ENCODE assay signal across 16 cellular contexts in the genomic region with DNA sequence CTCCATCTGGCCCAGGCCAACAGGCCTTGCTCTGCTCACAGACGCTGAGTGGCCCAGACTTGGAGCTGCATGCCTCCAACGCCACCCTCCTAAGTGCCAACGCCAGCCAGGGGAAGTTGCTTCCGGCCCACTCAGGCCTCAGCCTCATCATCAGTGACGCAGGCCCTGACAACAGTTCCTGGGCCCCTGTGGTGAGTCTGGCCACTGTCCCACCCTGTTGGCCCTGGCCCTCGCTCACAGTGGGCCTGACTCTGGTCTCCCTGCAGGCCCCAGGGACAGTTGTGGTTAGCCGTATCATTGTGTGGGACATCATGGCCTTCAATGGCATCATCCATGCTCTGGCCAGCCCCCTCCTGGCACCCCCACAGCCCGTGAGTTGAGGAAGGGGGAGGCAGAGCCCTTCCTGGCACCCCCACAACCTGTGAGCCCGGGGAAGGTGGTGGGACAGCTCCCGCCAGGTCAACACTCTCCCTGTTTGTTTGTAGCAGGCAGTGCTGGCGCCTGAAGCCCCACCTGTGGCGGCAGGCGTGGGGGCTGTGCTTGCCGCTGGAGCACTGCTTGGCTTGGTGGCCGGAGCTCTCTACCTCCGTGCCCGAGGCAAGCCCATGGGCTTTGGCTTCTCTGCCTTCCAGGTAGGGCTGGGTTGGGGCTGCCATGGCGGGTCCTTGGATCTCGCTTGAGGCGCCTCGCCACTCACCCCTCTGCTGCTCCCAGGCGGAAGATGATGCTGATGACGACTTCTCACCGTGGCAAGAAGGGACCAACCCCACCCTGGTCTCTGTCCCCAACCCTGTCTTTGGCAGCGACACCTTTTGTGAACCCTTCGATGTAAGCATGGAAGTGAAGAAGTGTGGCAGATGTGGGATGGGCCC. TPM values are rescaled to one million over a fixed set of nuclear protein-coding genes. Genes with fewer than 3 reads are reported as not detected.
A peak's percentile ranks its signal among the peaks of the same experiment; 100 is the strongest.
DNase-seq lines count a peak whose midpoint lies in the region; ATAC-seq and TF ChIP-seq lines count a peak whose summit lies in the region.
"Had no signal": no experiment of that assay in that cellular context is flagged by ENCODE, and none has a peak within 500 bp of the region (broad histone marks: within the 10 kb centered on the region; RNA-seq: fewer than 3 reads in every experiment).

No MANE protein-coding gene starts in this region.

- TF ChIP-seq CTCF in HEK293 (tag by site-specific recombination; IDR thresholded peaks at IDR 0.05) (no peak), chondrocyte (IDR thresholded peaks at IDR 0.05) (no peak), sigmoid colon (IDR thresholded peaks at IDR 0.05) (no peak), testis (IDR thresholded peaks at IDR 0.05) (no peak)

- H3K9me3 ChIP-seq in HEK293 (ENCODE audit: control insufficient read depth, insufficient read depth, low read depth, low read length) (no peaks in the 10 kb centered on the region), right cardiac atrium (ENCODE audit: control insufficient read depth, low read length) (no peaks in the 10 kb centered on the region), sigmoid colon (no peaks in the 10 kb centered on the region), testis (no peaks in the 10 kb centered on the region)

- H3K27me3 Mint-ChIP-seq in chondrocyte (ENCODE audit: low read depth) = no peaks in the 10 kb centered on the region
- H3K27me3 Mint-ChIP-seq: activated naive CD8-positive, alpha-beta T cell treated with anti-CD3 and anti-CD28 coated beads, Interleukin-2, amount 10 ng/mL, durations not matched to agents 7 days and 5 days had no signal

- H3K27ac ChIP-seq in HEK293 (ENCODE audit: extremely low read depth, low read depth, low read length) (no peak overlapping the region), right cardiac atrium (ENCODE audit: low read length) (no peak overlapping the region), sigmoid colon (no peak overlapping the region), testis (no peak overlapping the region)
- H3K27ac ChIP-seq: cardiac muscle cell had no signal

- DNase-seq in chondrocyte (ENCODE audit: low spot score) (peak; percentile 84), right cardiac atrium (peak; percentile 13 to 57 (median 44)), sigmoid colon (peak; percentile 62), NCI-H146 (lab: John Stamatoyannopoulos, UW) (no peak), testis (no peak), DMS53 (lab: John Stamatoyannopoulos, UW) (no peak), GM19240 (ENCODE audit: insufficient read length, low spot score) (no peak)
- DNase-seq: activated CD4-positive, CD25-positive, alpha-beta regulatory T cell; activated naive CD8-positive, alpha-beta T cell treated with anti-CD3 and anti-CD28 coated beads, Interleukin-2, amount 10 ng/mL, durations not matched to agents 7 days and 5 days; activated T-cell treated with anti-CD3 and anti-CD28 coated beads, Interleukin-2, amount 50 U/mL, for 72 hours; effector memory CD4-positive, alpha-beta T cell; NCI-H524 treated with DMSO at 0.1 percent for 48 hours; retina; stimulated activated naive CD4-positive, alpha-beta T cell treated with Interleukin-2 at 50 U/mL for 16 hours had no signal

- no peak for ATAC-seq in right cardiac atrium
- ATAC-seq: activated T-cell treated with anti-CD3 and anti-CD28 coated beads, Interleukin-2, amount 50 U/mL, for 72 hours had no signal

- no peak for TF ChIP-seq POLR2A in sigmoid colon (IDR thresholded peaks at IDR 0.05)
- TF ChIP-seq POLR2A in testis (IDR thresholded peaks at IDR 0.05) = no peak

- POLR2A ChIA-PET in HEK293 (lab: Yijun Ruan, JAX) = no interaction called here

- no peak for TF ChIP-seq EP300 in sigmoid colon (IDR thresholded peaks at IDR 0.05)

- 92% methylated on average over 26 of the region's 26 CpGs for WGBS in right cardiac atrium
- 95% methylated on average over 26 of the region's 26 CpGs for WGBS in sigmoid colon, 2 donors
- WGBS in testis, 2 donors = 89 to 95% methylated on average over 12 to 26 of the region's 26 CpGs

- no peaks in the 10 kb centered on the region for H3K4me1 Mint-ChIP-seq in chondrocyte (ENCODE audit: low read depth)
- H3K4me1 Mint-ChIP-seq: activated naive CD8-positive, alpha-beta T cell treated with anti-CD3 and anti-CD28 coated beads, Interleukin-2, amount 10 ng/mL, durations not matched to agents 7 days and 5 days had no signal

- H3K4me3 Mint-ChIP-seq in chondrocyte (ENCODE audit: unreplicated experiment) = no peak overlapping the region
- H3K4me3 Mint-ChIP-seq: activated naive CD8-positive, alpha-beta T cell treated with anti-CD3 and anti-CD28 coated beads, Interleukin-2, amount 10 ng/mL, durations not matched to agents 7 days and 5 days; activated T-cell treated with anti-CD3 and anti-CD28 coated beads, Interleukin-2, amount 50 U/mL, for 72 hours had no signal

- no peak overlapping the region for H3K27ac Mint-ChIP-seq in chondrocyte (ENCODE audit: unreplicated experiment)
- H3K27ac Mint-ChIP-seq: activated naive CD8-positive, alpha-beta T cell treated with anti-CD3 and anti-CD28 coated beads, Interleukin-2, amount 10 ng/mL, durations not matched to agents 7 days and 5 days; activated T-cell treated with anti-CD3 and anti-CD28 coated beads, Interleukin-2, amount 50 U/mL, for 72 hours had no signal

- no peak overlapping the region for H3K4me3 ChIP-seq in HEK293 (ENCODE audit: low read depth, low read length)
- no peak overlapping the region for H3K4me3 ChIP-seq in right cardiac atrium (ENCODE audit: low read length)
- H3K4me3 ChIP-seq in sigmoid colon = no peak overlapping the region
- no peak overlapping the region for H3K4me3 ChIP-seq in testis
- H3K4me3 ChIP-seq: cardiac muscle cell had no signal

- H3K36me3 Mint-ChIP-seq in chondrocyte (ENCODE audit: low read depth) = peaks cover 19% of the 10 kb centered on the region

- peaks cover 0 to 52% of the 10 kb centered on the region in 2 experiments; a peak in 1 of 3 replicates for H3K36me3 ChIP-seq in HEK293 (ENCODE audit: control insufficient read depth in 2 of 2, insufficient read depth in 1 of 2, low read length in 2 of 2)
- peaks cover 0 to 28% (median 5%) of the 10 kb centered on the region in 4 donors for H3K36me3 ChIP-seq in sigmoid colon
- H3K36me3 ChIP-seq in testis (ENCODE audit: low read depth, missing control alignments) = no peaks in the 10 kb centered on the region

- no peaks in the 10 kb centered on the region for H3K9me3 Mint-ChIP-seq in chondrocyte (ENCODE audit: low read depth)
- H3K9me3 Mint-ChIP-seq: activated naive CD8-positive, alpha-beta T cell treated with anti-CD3 and anti-CD28 coated beads, Interleukin-2, amount 10 ng/mL, durations not matched to agents 7 days and 5 days; activated T-cell treated with anti-CD3 and anti-CD28 coated beads, Interleukin-2, amount 50 U/mL, for 72 hours had no signal

- CTCF ChIA-PET in HEK293 (lab: Yijun Ruan, JAX) = interaction anchor here (0.7 kb wide), 1 partner anchor 1111 kb away, joined by 3 read pairs; no protein-coding TSS in a partner anchor

- intact Hi-C loops in right cardiac atrium (cut with DNase I) (no loop called here), sigmoid colon (cut with DNase I) (no loop called here), testis (cut with DNase I; ENCODE audit: low total_unique reads) (no loop called here)

- H3K4me1 ChIP-seq in HEK293 (ENCODE audit: control insufficient read depth, insufficient read depth, low read length) (no peaks in the 10 kb centered on the region), right cardiac atrium (ENCODE audit: control insufficient read depth, insufficient read depth, low read length) (peaks cover 19% of the 10 kb centered on the region), sigmoid colon (peaks cover 0 to 21% (median 3%) of the 10 kb centered on the region in 4 donors), testis (peaks cover 20% of the 10 kb centered on the region)

- H3K27me3 ChIP-seq in right cardiac atrium (ENCODE audit: control insufficient read depth, insufficient read depth) (no peaks in the 10 kb centered on the region), sigmoid colon (no peaks in the 10 kb centered on the region), testis (no peaks in the 10 kb centered on the region)
- H3K27me3 ChIP-seq: cardiac muscle cell had no signal

RNA-seq across cellular contexts. Expression of a gene that starts 10.0 kb away (rescaled TPM):
- total RNA-seq in chondrocyte (283 to 309 TPM (median 298 TPM) in 3 replicates), right cardiac atrium (100 to 1,000 TPM; 123 to 223 (median 154) TPM), sigmoid colon (10 to 100 TPM; 13.8 to 23.7 (median 17.3) TPM), testis (100 to 1,000 TPM; 137 to 147 TPM)
- polyA plus RNA-seq in right cardiac atrium (322 TPM), sigmoid colon (10 to 100 TPM in 2 of 3 donors, 1 to 10 TPM in 1; 9.0 to 32.8 (median 12.9) TPM), testis (ENCODE audit: insufficient read depth, low read depth, low replicate concordance) (92.4 TPM)

RNA-seq across cellular contexts. Expression of a gene that starts 12.8 kb away (rescaled TPM):
- 13.7 to 30.4 TPM (median 16.9 TPM) in 3 replicates for total RNA-seq in chondrocyte
- total RNA-seq in right cardiac atrium = 10 to 100 TPM; 52.4 to 64.2 (median 62.4) TPM
- 97.3 TPM for polyA plus RNA-seq in right cardiac atrium
- total RNA-seq in sigmoid colon = 1 to 10 TPM in 3 of 4 donors, under 1 TPM in 1; 0.54 to 2.9 (median 1.9) TPM
- 10 to 100 TPM in 2 of 3 donors, 1 to 10 TPM in 1; 7.8 to 15.6 (median 11.8) TPM for polyA plus RNA-seq in sigmoid colon
- total RNA-seq in testis = 10 to 100 TPM; 23.0 to 30.5 TPM
- 37.0 TPM for polyA plus RNA-seq in testis (ENCODE audit: insufficient read depth, low read depth, low replicate concordance)

RNA-seq across cellular contexts. Expression of a gene that starts 28.5 kb away (rescaled TPM):
- total RNA-seq in chondrocyte = not detected in 3 replicates
- 100 to 1,000 TPM in 2 of 4 donors, 10 to 100 TPM in 2; 91.9 to 159 (median 101) TPM for total RNA-seq in right cardiac atrium
- 69.5 TPM for polyA plus RNA-seq in right cardiac atrium
- 100 to 1,000 TPM in 3 of 4 donors, 10 to 100 TPM in 1; 92.0 to 138 (median 120) TPM for total RNA-seq in sigmoid colon
- polyA plus RNA-seq in sigmoid colon = 10 to 100 TPM; 18.0 to 63.0 (median 58.5) TPM
- total RNA-seq in testis = 10 to 100 TPM; 58.6 to 71.9 TPM
- 41.7 TPM for polyA plus RNA-seq in testis (ENCODE audit: insufficient read depth, low read depth, low replicate concordance)
- polyA plus RNA-seq: cardiac muscle cell had no signal

Comparison
In these comparisons a context has a peak if more than half of its experiments do, and no peak if none do; other contexts are left out.
1. DNase-seq: peak in chondrocyte (single experiment), right cardiac atrium (3 of 3) and sigmoid colon (single experiment); none in NCI-H146 (single experiment), testis (single experiment), DMS53 (single experiment) and GM19240 (single experiment).
2. RNA of a gene that starts 10.0 kb away (total RNA-seq): 283 to 309 TPM in chondrocyte, 123 to 223 TPM in right cardiac atrium and 137 to 147 TPM in testis; 13.8 to 23.7 TPM in sigmoid colon; every median in the first group is over 4 times any median in the second.
3. RNA of a gene that starts 28.5 kb away (total RNA-seq): 92.0 to 138 TPM in sigmoid colon, 91.9 to 159 TPM in right cardiac atrium and 58.6 to 71.9 TPM in testis; not detected in chondrocyte; every median in the first group is over 10 times any median in the second.